20 cellular contexts compared by ENCODE assay signal in genomic region chr15:67202091-67202490, GRCh38.
"Had no signal": no experiment of that assay in that cellular context is flagged by ENCODE, and none has a peak within 500 bp of the region (broad histone marks: within the 10 kb centered on the region; RNA-seq: fewer than 3 reads in every experiment).

No MANE protein-coding gene starts in this region.

- H3K27me3 ChIP-seq: colonic mucosa, foreskin keratinocyte, suprapubic skin, transverse colon, vagina had no signal

- ATAC-seq: activated CD8-positive, alpha-beta memory T cell treated with anti-CD3 and anti-CD28 coated beads, Interleukin-2, amount 10 ng/mL, durations not matched to agents 7 days and 5 days; foreskin keratinocyte; stimulated activated naive CD8-positive, alpha-beta T cell treated with anti-CD3 and anti-CD28 coated beads, Interleukin-15, amount 100 ng/mL, for 72 hours; WTC11 had no signal

- H3K27ac ChIP-seq: colonic mucosa, foreskin keratinocyte, prostate gland, suprapubic skin, transverse colon, vagina had no signal

- H3K4me3 Mint-ChIP-seq: activated CD4-positive, alpha-beta memory T cell treated with anti-CD3 and anti-CD28 coated beads, Interleukin-2, amount 10 ng/mL, durations not matched to agents 7 days and 5 days; activated CD8-positive, alpha-beta memory T cell treated with anti-CD3 and anti-CD28 coated beads, Interleukin-2, amount 10 ng/mL, durations not matched to agents 7 days and 5 days; activated naive CD4-positive, alpha-beta T cell treated with anti-CD3 and anti-CD28 coated beads for 36 hours; brain; central memory CD8-positive, alpha-beta T cell; endodermal cell; neural crest cell; stimulated activated naive CD8-positive, alpha-beta T cell treated with anti-CD3 and anti-CD28 coated beads, Interleukin-15, amount 100 ng/mL, for 72 hours; WTC11 had no signal

- H3K9me3 ChIP-seq: colonic mucosa, prostate gland, suprapubic skin, transverse colon, vagina had no signal

- H3K27me3 Mint-ChIP-seq: activated CD4-positive, alpha-beta memory T cell treated with anti-CD3 and anti-CD28 coated beads, Interleukin-2, amount 10 ng/mL, durations not matched to agents 7 days and 5 days; activated CD8-positive, alpha-beta memory T cell treated with anti-CD3 and anti-CD28 coated beads, Interleukin-2, amount 10 ng/mL, durations not matched to agents 7 days and 5 days; brain; central memory CD8-positive, alpha-beta T cell; stimulated activated naive CD8-positive, alpha-beta T cell treated with anti-CD3 and anti-CD28 coated beads, Interleukin-15, amount 100 ng/mL, for 72 hours had no signal

- DNase-seq: activated CD4-positive, alpha-beta memory T cell treated with anti-CD3 and anti-CD28 coated beads, Interleukin-2, amount 10 ng/mL, durations not matched to agents 7 days and 5 days; activated CD4-positive, alpha-beta T cell treated with anti-CD3 and anti-CD28 coated beads for 4 hours; activated CD8-positive, alpha-beta memory T cell treated with anti-CD3 and anti-CD28 coated beads, Interleukin-2, amount 10 ng/mL, durations not matched to agents 7 days and 5 days; activated naive CD4-positive, alpha-beta T cell treated with anti-CD3 and anti-CD28 coated beads for 36 hours; colonic mucosa; endodermal cell; foreskin keratinocyte; right cardiac atrium; small intestine; stimulated activated CD4-positive, alpha-beta T cell treated with anti-CD3 and anti-CD28 coated beads, Interleukin-4, amount 100 ng/mL, for 1 hour; stimulated activated naive CD8-positive, alpha-beta T cell treated with anti-CD3 and anti-CD28 coated beads, Interleukin-15, amount 100 ng/mL, for 72 hours; transverse colon had no signal

- H3K27ac Mint-ChIP-seq: activated CD4-positive, alpha-beta memory T cell treated with anti-CD3 and anti-CD28 coated beads, Interleukin-2, amount 10 ng/mL, durations not matched to agents 7 days and 5 days; activated CD8-positive, alpha-beta memory T cell treated with anti-CD3 and anti-CD28 coated beads, Interleukin-2, amount 10 ng/mL, durations not matched to agents 7 days and 5 days; activated naive CD4-positive, alpha-beta T cell treated with anti-CD3 and anti-CD28 coated beads for 36 hours; endodermal cell; stimulated activated naive CD8-positive, alpha-beta T cell treated with anti-CD3 and anti-CD28 coated beads, Interleukin-15, amount 100 ng/mL, for 72 hours; WTC11 had no signal

- H3K9me3 Mint-ChIP-seq: activated CD4-positive, alpha-beta memory T cell treated with anti-CD3 and anti-CD28 coated beads, Interleukin-2, amount 10 ng/mL, durations not matched to agents 7 days and 5 days; activated naive CD4-positive, alpha-beta T cell treated with anti-CD3 and anti-CD28 coated beads for 36 hours; brain; central memory CD8-positive, alpha-beta T cell; endodermal cell; neural crest cell; stimulated activated naive CD8-positive, alpha-beta T cell treated with anti-CD3 and anti-CD28 coated beads, Interleukin-15, amount 100 ng/mL, for 72 hours; WTC11 had no signal

- H3K4me3 ChIP-seq: colonic mucosa, lung, prostate gland, suprapubic skin, transverse colon, vagina had no signal

- H3K4me1 ChIP-seq: colonic mucosa, foreskin keratinocyte, prostate gland had no signal

- H3K36me3 ChIP-seq: colonic mucosa, prostate gland had no signal
